In the genomic region with DNA sequence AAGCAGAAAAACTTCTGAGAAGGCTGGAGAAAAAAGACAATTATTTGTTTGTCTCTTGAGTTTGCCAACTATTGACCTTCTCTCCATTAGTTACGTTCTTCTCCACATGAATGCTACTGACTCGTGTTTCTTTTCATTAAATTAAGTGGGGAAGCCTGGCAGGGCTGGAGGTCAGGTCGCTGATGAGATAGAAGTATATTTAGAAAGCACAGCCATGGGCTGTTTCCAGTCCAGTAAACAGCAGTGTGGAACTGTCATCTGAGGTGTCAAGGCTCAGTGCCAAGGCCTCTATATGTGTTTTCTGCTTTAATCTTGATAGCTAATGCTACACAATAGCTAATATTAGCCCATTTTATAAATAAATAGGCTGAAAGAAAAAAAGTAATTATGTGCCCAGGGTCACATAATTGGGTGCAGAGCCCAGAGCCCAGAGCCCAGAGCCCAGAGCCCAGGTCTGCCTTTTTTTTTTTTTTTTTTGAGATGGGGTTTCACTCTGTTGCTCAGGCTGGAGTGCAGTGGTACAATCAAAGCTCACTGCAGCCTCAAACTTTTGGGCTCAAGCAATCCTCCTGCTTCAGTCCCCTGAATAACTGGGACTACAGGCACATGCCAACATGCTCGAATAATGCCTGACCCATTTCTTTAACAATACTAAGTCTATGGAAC, we compare ENCODE assay signal across 14 cellular contexts. TPM values are rescaled to one million over a fixed set of nuclear protein-coding genes. Genes with fewer than 3 reads are reported as not detected.
DNase-seq lines count a peak whose midpoint lies in the region; ATAC-seq and TF ChIP-seq lines count a peak whose summit lies in the region.
"Had no signal": no experiment of that assay in that cellular context is flagged by ENCODE, and none has a peak within 500 bp of the region (broad histone marks: within the 10 kb centered on the region; RNA-seq: fewer than 3 reads in every experiment).

No MANE protein-coding gene starts in this region.

- H3K9me3 Mint-ChIP-seq in glutamatergic neuron (ENCODE audit: unreplicated experiment) = no peaks in the 10 kb centered on the region

- H3K4me3 Mint-ChIP-seq in glutamatergic neuron (ENCODE audit: unreplicated experiment) = no peak overlapping the region

- no peak for TF ChIP-seq CTCF in osteoblast (IDR thresholded peaks at IDR 0.05; ENCODE audit: extremely low read depth, low read depth, low read length)
- TF ChIP-seq CTCF in glutamatergic neuron (IDR thresholded peaks at IDR 0.05; ENCODE audit: partially characterized antibody, unreplicated experiment) = no peak
- no peak for TF ChIP-seq CTCF in GM13976 (IDR thresholded peaks at IDR 0.05; ENCODE audit: borderline replicate concordance, control extremely low read depth, extremely low read depth, insufficient read depth, missing control alignments)
- no peak for TF ChIP-seq CTCF in MM.1S (IDR thresholded peaks at IDR 0.05; ENCODE audit: low read length)

- H4K20me1 ChIP-seq in osteoblast (ENCODE audit: insufficient read depth, low read length) = no peaks in the 10 kb centered on the region
- H4K20me1 ChIP-seq in MM.1S (ENCODE audit: insufficient read depth, low read length) = no peaks in the 10 kb centered on the region

- no peak overlapping the region for H2AFZ ChIP-seq in osteoblast (ENCODE audit: low read length)
- no peak overlapping the region for H2AFZ ChIP-seq in MM.1S (ENCODE audit: low read length)

- no peak overlapping the region for H3K9ac ChIP-seq in MM.1S (ENCODE audit: low read length)
- H3K9ac ChIP-seq: KMS-11 had no signal

- in situ Hi-C loops in GM13976 (cut with MboI; ENCODE audit: low sequenced_read_pairs, unreplicated experiment) = no loop called here

- H3K36me3 ChIP-seq in osteoblast (ENCODE audit: insufficient read depth, low read length) = no peaks in the 10 kb centered on the region
- no peaks in the 10 kb centered on the region for H3K36me3 ChIP-seq in MM.1S (replicated peaks; ENCODE audit: insufficient read depth, low read length)
- H3K36me3 ChIP-seq: transverse colon, WERI-Rb-1 had no signal

- DNase-seq in osteoblast (ENCODE audit: insufficient read length, low spot score, missing footprints) = peak; percentile 58
- DNase-seq in glutamatergic neuron = no peak
- no peak for DNase-seq in GM13976 (ENCODE audit: low spot score)
- DNase-seq in MM.1S = no peak
- DNase-seq in SKM-1 treated with dmso at 0.1 percent for 144 hours (lab: John Stamatoyannopoulos, UW; ENCODE audit: unreplicated experiment) = no peak
- DNase-seq: transverse colon, WERI-Rb-1 had no signal

- H3K4me1 Mint-ChIP-seq in glutamatergic neuron (ENCODE audit: low read depth, unreplicated experiment) = peaks cover 9% of the 10 kb centered on the region

- ATAC-seq in GM18868 (IDR thresholded peaks at IDR 0.05; ENCODE audit: unreplicated experiment) (peak; percentile 76), GM21717 (IDR thresholded peaks at IDR 0.05; ENCODE audit: unreplicated experiment) (peak; percentile 68), HG03571 (IDR thresholded peaks at IDR 0.05; ENCODE audit: unreplicated experiment) (peak; percentile 64)
- ATAC-seq: esophagus mucosa had no signal

- H3K4me2 ChIP-seq in osteoblast (ENCODE audit: insufficient read depth, low read length) (no peak overlapping the region), MM.1S (ENCODE audit: low read depth, low read length) (no peak overlapping the region)
- H3K4me2 ChIP-seq: KMS-11 had no signal

- no peaks in the 10 kb centered on the region for H3F3A ChIP-seq in MM.1S (ENCODE audit: insufficient read depth, low read length)

- no peaks in the 10 kb centered on the region for H3K27me3 ChIP-seq in osteoblast (ENCODE audit: insufficient read depth, low read length)
- H3K27me3 ChIP-seq in MM.1S (replicated peaks; ENCODE audit: insufficient read depth, low read length) = no peaks in the 10 kb centered on the region
- H3K27me3 ChIP-seq: transverse colon had no signal

- H3K4me1 ChIP-seq in osteoblast (ENCODE audit: insufficient read depth, low read length) (no peaks in the 10 kb centered on the region), MM.1S (ENCODE audit: low read length) (no peaks in the 10 kb centered on the region)

- no peak overlapping the region for H3K27ac Mint-ChIP-seq in glutamatergic neuron (ENCODE audit: unreplicated experiment)

- no peaks in the 10 kb centered on the region for H3K36me3 Mint-ChIP-seq in glutamatergic neuron (ENCODE audit: unreplicated experiment)

- H3K9me3 ChIP-seq in osteoblast (ENCODE audit: low read depth, low read length) = no peaks in the 10 kb centered on the region
- no peaks in the 10 kb centered on the region for H3K9me3 ChIP-seq in MM.1S (replicated peaks; ENCODE audit: insufficient read depth, low read length)
- H3K9me3 ChIP-seq: transverse colon had no signal

- H3K79me2 ChIP-seq in osteoblast (ENCODE audit: insufficient read depth, low read length) (no peaks in the 10 kb centered on the region), MM.1S (ENCODE audit: low read length) (no peaks in the 10 kb centered on the region)

- no peaks in the 10 kb centered on the region for H3K9me2 ChIP-seq in MM.1S (replicated peaks; ENCODE audit: insufficient read depth, low read length)

- H3K27ac ChIP-seq in osteoblast (ENCODE audit: low read depth, low read length) = no peak overlapping the region
- no peak overlapping the region for H3K27ac ChIP-seq in MM.1S (ENCODE audit: low read length)
- H3K27ac ChIP-seq: KMS-11, transverse colon, WERI-Rb-1 had no signal

- H3K27me3 Mint-ChIP-seq in glutamatergic neuron (ENCODE audit: unreplicated experiment) = peaks cover 1% of the 10 kb centered on the region

- H3K4me3 ChIP-seq in osteoblast (ENCODE audit: insufficient read depth, low read length) (no peak overlapping the region), MM.1S (ENCODE audit: low read length) (no peak overlapping the region)
- H3K4me3 ChIP-seq: transverse colon had no signal

RNA-seq across cellular contexts. Expression of gene MSGN1, which starts 6.3 kb away (rescaled TPM):
- not detected in 2 replicates for total RNA-seq in osteoblast
- total RNA-seq in glutamatergic neuron (ENCODE audit: unreplicated experiment) = not detected
- total RNA-seq: esophagus mucosa, H1, lung microvascular endothelial cell had no signal

RNA-seq across cellular contexts. Expression of gene KCNS3, which starts 55.9 kb away (rescaled TPM):
- total RNA-seq in osteoblast (1.8 and 2.7 TPM in 2 replicates), glutamatergic neuron (ENCODE audit: unreplicated experiment) (5.5 TPM)
